19 cellular contexts compared by ENCODE assay signal in the genomic region with DNA sequence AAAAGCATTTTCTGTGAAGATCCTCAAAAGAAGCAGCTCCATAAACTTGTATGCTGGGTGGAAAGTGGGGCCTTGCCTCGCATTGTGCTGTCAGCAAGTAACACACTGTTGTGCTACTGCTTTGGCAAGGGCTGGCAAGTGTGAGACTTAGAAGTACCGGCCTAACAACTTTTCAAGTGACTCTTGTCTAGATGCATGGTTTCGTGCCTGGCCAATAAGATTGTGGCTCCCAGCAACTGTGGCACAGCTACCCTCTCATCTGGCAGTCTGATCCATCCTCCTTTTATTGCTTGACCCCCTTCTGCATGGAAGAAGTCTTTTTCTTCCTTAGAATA.
"Had no signal": no experiment of that assay in that cellular context is flagged by ENCODE, and none has a peak within 500 bp of the region (broad histone marks: within the 10 kb centered on the region; RNA-seq: fewer than 3 reads in every experiment).

No MANE protein-coding gene starts in this region.

- H3K9me3 ChIP-seq: MG63, SJSA1 had no signal

- H3K27ac ChIP-seq: SJSA1, SK-N-MC had no signal

- FAIRE-seq: RCC 7860 had no signal

- H3K27me3 ChIP-seq: MG63 had no signal

- H3K36me3 ChIP-seq: MG63, SJSA1 had no signal

- H3K4me1 ChIP-seq: SJSA1 had no signal

- H3K4me3 ChIP-seq: MG63, SJSA1, SK-N-MC had no signal

- DNase-seq: Karpas-422, KG1, MG63, NCI-H1092, NCI-H1105 treated with DMSO at 0.1 percent for 48 hours, NCI-H1417 treated with DMSO at 0.1 percent for 48 hours, NCI-H1930, NCI-H2081, NCI-H2107, NCI-H2171 treated with DMSO at 0.1 percent for 48 hours, NCI-H446 treated with DMSO at 0.1 percent for 48 hours, NCI-H524 treated with DMSO at 0.1 percent for 48 hours, NCI-H774, Right ventricle myocardium superior, RPMI8226, SIG-M5 had no signal
